In genomic region chr20:45761966-45762365, GRCh38 we compare ENCODE assay signal across 21 cellular contexts. TPM values are rescaled to one million over a fixed set of nuclear protein-coding genes. Genes with fewer than 3 reads are reported as not detected.
"Had no signal": no experiment of that assay in that cellular context is flagged by ENCODE, and none has a peak within 500 bp of the region (broad histone marks: within the 10 kb centered on the region; RNA-seq: fewer than 3 reads in every experiment).

No MANE protein-coding gene starts in this region.

RNA-seq across cellular contexts. Expression of gene WFDC3, which starts 29.7 kb away (rescaled TPM):
- total RNA-seq: dermis blood vessel endothelial cell, esophagus mucosa, gastrocnemius medialis, left lobe of liver, liver, mesothelial cell of epicardium had no signal
- polyA plus RNA-seq: immature natural killer cell had no signal

RNA-seq across cellular contexts. Expression of gene SPINT4, which starts 39.8 kb away (rescaled TPM):
- total RNA-seq: cerebellum, dermis blood vessel endothelial cell, dorsolateral prefrontal cortex, endodermal cell, esophagus mucosa, esophagus squamous epithelium, gastrocnemius medialis, glomerular endothelial cell, heart right ventricle, kidney, left colon, left lobe of liver, left ventricle myocardium inferior, liver, lung, mammary epithelial cell, mesenteric fat pad, mesothelial cell of epicardium, mucosa of descending colon, myocyte had no signal
- polyA plus RNA-seq: heart right ventricle, immature natural killer cell, liver, lung, mammary epithelial cell had no signal

RNA-seq across cellular contexts. Expression of gene UBE2C, which starts 50.5 kb away (rescaled TPM):
- total RNA-seq: mesenteric fat pad had no signal

RNA-seq across cellular contexts. Expression of gene WFDC10B, which starts 57.1 kb away (rescaled TPM):
- total RNA-seq: cerebellum, dermis blood vessel endothelial cell, endodermal cell, esophagus mucosa, esophagus squamous epithelium, gastrocnemius medialis, glomerular endothelial cell, heart right ventricle, left colon, left lobe of liver, left ventricle myocardium inferior, liver, mesenteric fat pad, mesothelial cell of epicardium, myocyte had no signal
- polyA plus RNA-seq: heart right ventricle, immature natural killer cell, liver, mammary epithelial cell had no signal
